21 cellular contexts compared by ENCODE assay signal in genomic region chr19:30717381-30717780, GRCh38.
"Had no signal": no experiment of that assay in that cellular context is flagged by ENCODE, and none has a peak within 500 bp of the region (broad histone marks: within the 10 kb centered on the region; RNA-seq: fewer than 3 reads in every experiment).

No MANE protein-coding gene starts in this region.

- ATAC-seq: foreskin keratinocyte, gastroesophageal sphincter, heart left ventricle, left colon, left lobe of liver, left ventricle myocardium superior, lower lobe of right lung had no signal

- H3K4me1 ChIP-seq: foreskin keratinocyte had no signal

- H3K36me3 ChIP-seq: esophagus muscularis mucosa, gastroesophageal sphincter, heart left ventricle, lower lobe of right lung had no signal

- H3K27me3 ChIP-seq: dorsolateral prefrontal cortex, esophagus muscularis mucosa, gastroesophageal sphincter, heart left ventricle had no signal

- H3K36me3 Mint-ChIP-seq: immature natural killer cell had no signal

- H3K27ac Mint-ChIP-seq: immature natural killer cell had no signal

- H3K4me3 ChIP-seq: coronary artery, dorsolateral prefrontal cortex, esophagus muscularis mucosa, gastroesophageal sphincter, heart left ventricle, hepatocyte, lower lobe of right lung had no signal

- H3K4me3 Mint-ChIP-seq: immature natural killer cell had no signal

- DNase-seq: dermis blood vessel endothelial cell; dorsolateral prefrontal cortex; effector CD4-positive, alpha-beta T cell; effector memory CD4-positive, alpha-beta T cell; foreskin keratinocyte; heart left ventricle; hypothalamus; immature natural killer cell; islet precursor cell; kidney; kidney glomerular epithelial cell; left colon; left ventricle myocardium superior; lower lobe of right lung; mesenchymal stem cell; midbrain had no signal

- H3K9me3 ChIP-seq: esophagus muscularis mucosa, gastroesophageal sphincter, heart left ventricle, lower lobe of right lung had no signal

- H3K27ac ChIP-seq: coronary artery, dorsolateral prefrontal cortex, esophagus muscularis mucosa, foreskin keratinocyte, gastroesophageal sphincter, heart left ventricle, hepatocyte, lower lobe of right lung had no signal

- H3K9me3 Mint-ChIP-seq: immature natural killer cell had no signal
